In the genomic region with DNA sequence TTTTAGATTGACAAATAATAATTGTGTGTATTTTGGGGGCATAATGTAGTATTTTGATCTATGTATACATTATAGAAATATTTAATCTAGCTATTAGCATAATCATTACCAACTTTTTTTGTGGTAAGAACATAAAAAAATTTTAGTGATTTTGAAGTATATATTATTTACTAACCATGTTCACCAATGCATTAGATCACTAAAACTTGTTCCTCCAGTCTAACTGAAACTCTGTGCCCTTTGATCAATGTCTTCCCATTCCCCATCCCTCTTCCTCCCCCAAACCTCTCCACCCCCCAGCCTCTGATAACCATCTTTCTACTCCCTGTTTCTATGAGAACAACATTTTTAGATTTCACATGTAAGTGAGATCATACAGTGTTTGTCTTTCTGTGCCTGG, we compare ENCODE assay signal across 37 cellular contexts. TPM values are rescaled to one million over a fixed set of nuclear protein-coding genes. Genes with fewer than 3 reads are reported as not detected.
DNase-seq lines count a peak whose midpoint lies in the region; ATAC-seq, FAIRE-seq and TF ChIP-seq lines count a peak whose summit lies in the region.
"Had no signal": no experiment of that assay in that cellular context is flagged by ENCODE, and none has a peak within 500 bp of the region (broad histone marks: within the 10 kb centered on the region; RNA-seq: fewer than 3 reads in every experiment).

No MANE protein-coding gene starts in this region.

- H3K4me1 ChIP-seq in HepG2 (ENCODE audit: insufficient read depth, low read length): peaks cover 11% of the 10 kb centered on the region
- peaks cover 0 to 4% (median 0%) of the 10 kb centered on the region in 4 donors for H3K4me1 ChIP-seq in right lobe of liver
- no peaks in the 10 kb centered on the region for H3K4me1 ChIP-seq in K562 (replicated peaks in 1 of 2; ENCODE audit: control insufficient read depth in 2 of 2, insufficient read depth in 2 of 2, low read length in 2 of 2)
- peaks cover 3% of the 10 kb centered on the region for H3K4me1 ChIP-seq in endodermal cell (ENCODE audit: control insufficient read depth, insufficient read depth, low read length)
- H3K4me1 ChIP-seq: A549, BE2C had no signal

- H3K9ac ChIP-seq in HepG2 (ENCODE audit: insufficient read depth, low read depth, low read length) (no peak overlapping the region), K562 (ENCODE audit: insufficient read depth in 1 of 2, low read depth in 2 of 2, low read length in 2 of 2) (no peak overlapping the region), endodermal cell (ENCODE audit: extremely low read depth, low read length, poor library complexity, severe bottlenecking) (no peak overlapping the region)
- H3K9ac ChIP-seq: BLaER1; BLaER1 treated with 17β-estradiol and CSF1 and Interleukin-3, amounts not matched to agents 10 nM and 100 nM had no signal

- DNase-seq in HepG2 (ENCODE audit: low spot score) (no peak), right lobe of liver (no peak), K562 (ENCODE audit: extremely low read depth in 1 of 4, low spot score in 3 of 4) (no peak), type B pancreatic cell (ENCODE audit: extremely low spot score, unreplicated experiment) (no peak), NCI-H748 (lab: John Stamatoyannopoulos, UW; ENCODE audit: unreplicated experiment) (no peak), endodermal cell (no peak)
- DNase-seq: 8988T; ACHN; AML-193; BE2C; C1 segment of cervical spinal cord; Caco-2; Calu3; CD4-positive, alpha-beta memory T cell; CD4-positive, alpha-beta T cell; CD4-positive, CD25-positive, alpha-beta regulatory T cell; CD8-positive, alpha-beta memory T cell; CD8-positive, alpha-beta T cell; COR-L47; DMS 273 treated with DMSO at 0.1 percent for 48 hours; DMS153; DMS53; DMS79; DMS79 treated with DMSO at 0.1 percent for 48 hours; DND-41; EL had no signal

- H3K27me3 Mint-ChIP-seq in type B pancreatic cell (no peaks in the 10 kb centered on the region), endodermal cell (ENCODE audit: insufficient read depth) (no peaks in the 10 kb centered on the region)
- H3K27me3 Mint-ChIP-seq: B cell; CD4-positive, alpha-beta memory T cell; CD4-positive, alpha-beta T cell had no signal

- no peak for TF ChIP-seq RAD21 in HepG2 (CRISPR knock-in tag; IDR thresholded peaks at IDR 0.05)
- TF ChIP-seq RAD21 in K562 (CRISPR knock-in tag; conservative IDR thresholded peaks at IDR 0.05 in 1 of 2, IDR thresholded peaks at IDR 0.05 in 1 of 2): no peak

- intact Hi-C loops in HepG2 (cut with micrococcal nuclease; ENCODE audit: unreplicated experiment): no loop called here
- intact Hi-C loops in right lobe of liver (cut with DNase I): no loop called here
- intact Hi-C loops in K562 (cut with micrococcal nuclease): no loop called here

- H3K36me3 ChIP-seq in HepG2 (replicated peaks in 1 of 2; ENCODE audit: control insufficient read depth in 1 of 2, insufficient read depth in 2 of 2, low read length in 2 of 2) (no peaks in the 10 kb centered on the region), right lobe of liver (no peaks in the 10 kb centered on the region), K562 (ENCODE audit: control insufficient read depth, insufficient read depth, low read length) (no peaks in the 10 kb centered on the region), endodermal cell (ENCODE audit: control insufficient read depth, insufficient read depth, low read length) (no peaks in the 10 kb centered on the region)
- H3K36me3 ChIP-seq: BE2C had no signal

- in situ Hi-C loops in HepG2 (cut with HindIII; ENCODE audit: extremely low pct_ligation_motif_present, low pct_unique_long_range_greater_than_20kb) (no loop called here), K562 (cut with MboI) (no loop called here)

- no TSS peak for BruUV-seq in HepG2 (replicated peaks; lab: Mats Ljungman, UMichigan)
- BruUV-seq in K562 (replicated peaks; lab: Mats Ljungman, UMichigan): no TSS peak

- no peaks in the 10 kb centered on the region for H3K9me3 ChIP-seq in HepG2 (ENCODE audit: low read length)
- no peaks in the 10 kb centered on the region for H3K9me3 ChIP-seq in right lobe of liver
- no peaks in the 10 kb centered on the region for H3K9me3 ChIP-seq in K562 (replicated peaks; ENCODE audit: control insufficient read depth, insufficient read depth, low read depth, low read length)
- peaks cover 22% of the 10 kb centered on the region for H3K9me3 ChIP-seq in endodermal cell (ENCODE audit: control insufficient read depth, low read length)
- H3K9me3 ChIP-seq: A549, BE2C, Caco-2 had no signal

- H3K27ac Mint-ChIP-seq in type B pancreatic cell: no peak overlapping the region
- no peak overlapping the region for H3K27ac Mint-ChIP-seq in endodermal cell
- H3K27ac Mint-ChIP-seq: B cell; CD14-positive monocyte; CD4-positive, alpha-beta memory T cell; CD4-positive, alpha-beta T cell; CD4-positive, CD25-positive, alpha-beta regulatory T cell; CD8-positive, alpha-beta memory T cell; CD8-positive, alpha-beta T cell had no signal

- no peak overlapping the region for H2AFZ ChIP-seq in HepG2 (ENCODE audit: low read length)
- no peak overlapping the region for H2AFZ ChIP-seq in K562 (ENCODE audit: low read depth, low read length)

- ATAC-seq in HepG2 (no peak), right lobe of liver (no peak), K562 (no peak)
- ATAC-seq: A549; CD8-positive, alpha-beta T cell had no signal

- H3K36me3 Mint-ChIP-seq in type B pancreatic cell: peaks cover 5% of the 10 kb centered on the region
- peaks cover 32% of the 10 kb centered on the region for H3K36me3 Mint-ChIP-seq in endodermal cell (ENCODE audit: low read depth)

- peaks cover 9% of the 10 kb centered on the region for H3K9me3 Mint-ChIP-seq in type B pancreatic cell
- peaks cover 1% of the 10 kb centered on the region for H3K9me3 Mint-ChIP-seq in endodermal cell
- H3K9me3 Mint-ChIP-seq: CD4-positive, alpha-beta T cell; CD4-positive, CD25-positive, alpha-beta regulatory T cell; CD8-positive, alpha-beta memory T cell; CD8-positive, alpha-beta T cell had no signal

- TF ChIP-seq EP300 in HepG2 (IDR thresholded peaks at IDR 0.05; ENCODE audit: low read depth in 2 of 2, low read length in 2 of 2) (no peak), HepG2 (CRISPR knock-in tag; IDR thresholded peaks at IDR 0.05; ENCODE audit: borderline replicate concordance) (no peak), K562 (IDR thresholded peaks at IDR 0.05; ENCODE audit: low read length) (no peak)

- no peak overlapping the region for H3K4me2 ChIP-seq in HepG2 (ENCODE audit: low read depth, low read length)
- H3K4me2 ChIP-seq in K562 (ENCODE audit: insufficient read depth, low read length): no peak overlapping the region
- H3K4me2 ChIP-seq: A549; BLaER1; BLaER1 treated with 17β-estradiol and CSF1 and Interleukin-3, amounts not matched to agents 10 nM and 100 nM had no signal

- no peaks in the 10 kb centered on the region for H3K9me1 ChIP-seq in K562 (ENCODE audit: control insufficient read depth, insufficient read depth, low read length)

- POLR2A ChIA-PET in HepG2 (lab: Yijun Ruan, JAX): no interaction called here
- POLR2A ChIA-PET in K562 (lab: Yijun Ruan, JAX): no interaction called here

- no peaks in the 10 kb centered on the region for H3K79me2 ChIP-seq in HepG2 (ENCODE audit: insufficient read depth, low read length)
- no peaks in the 10 kb centered on the region for H3K79me2 ChIP-seq in K562 (ENCODE audit: control insufficient read depth, insufficient read depth, low read length)

- H3K4me3 ChIP-seq in HepG2 (replicated peaks in 1 of 3; ENCODE audit: insufficient read depth in 1 of 3, low read depth in 2 of 3, low read length in 3 of 3): no peak overlapping the region
- H3K4me3 ChIP-seq in right lobe of liver: no peak overlapping the region
- H3K4me3 ChIP-seq in K562: no peak overlapping the region
- no peak overlapping the region for H3K4me3 ChIP-seq in endodermal cell (ENCODE audit: low read length)
- H3K4me3 ChIP-seq: A549; BLaER1; BLaER1 treated with 17β-estradiol and CSF1 and Interleukin-3, amounts not matched to agents 10 nM and 100 nM had no signal

- H4K20me1 ChIP-seq in HepG2 (ENCODE audit: insufficient read depth, low read length) (no peaks in the 10 kb centered on the region), K562 (replicated peaks; ENCODE audit: control insufficient read depth, insufficient read depth, low read length) (no peaks in the 10 kb centered on the region)
- H4K20me1 ChIP-seq: BLaER1; BLaER1 treated with 17β-estradiol and CSF1 and Interleukin-3, amounts not matched to agents 10 nM and 100 nM had no signal

- no peak for FAIRE-seq in HepG2 (lab: Jason Lieb, UNC)
- FAIRE-seq in K562 (lab: Jason Lieb, UNC): no peak
- FAIRE-seq: A204.1, A549, D721Med had no signal

- no peaks in the 10 kb centered on the region for H3K27me3 ChIP-seq in HepG2 (ENCODE audit: control insufficient read depth in 1 of 2, insufficient read depth in 2 of 2, low read length in 2 of 2)
- no peaks in the 10 kb centered on the region for H3K27me3 ChIP-seq in right lobe of liver
- H3K27me3 ChIP-seq in K562 (ENCODE audit: control insufficient read depth in 2 of 2, insufficient read depth in 2 of 2, low read length in 2 of 2): no peaks in the 10 kb centered on the region
- H3K27me3 ChIP-seq in endodermal cell (ENCODE audit: control insufficient read depth, insufficient read depth, low read length, poor library complexity, severe bottlenecking): no peaks in the 10 kb centered on the region
- H3K27me3 ChIP-seq: BLaER1; BLaER1 treated with 17β-estradiol and CSF1 and Interleukin-3, amounts not matched to agents 10 nM and 100 nM had no signal

- no peak for TF ChIP-seq CTCF in HepG2 (CRISPR knock-in tag; IDR thresholded peaks at IDR 0.05)
- no peak for TF ChIP-seq CTCF in right lobe of liver (IDR thresholded peaks at IDR 0.05)
- TF ChIP-seq CTCF in K562 (IDR thresholded peaks at IDR 0.05 in 2 of 3, conservative IDR thresholded peaks at IDR 0.05 in 1 of 3; ENCODE audit: insufficient read depth in 2 of 3, low read depth in 1 of 3, low read length in 3 of 3): no peak
- TF ChIP-seq CTCF in type B pancreatic cell (conservative IDR thresholded peaks at IDR 0.05): no peak
- no peak for TF ChIP-seq CTCF in endodermal cell (conservative IDR thresholded peaks at IDR 0.05)

- TF ChIP-seq POLR2A in HepG2 (IDR thresholded peaks at IDR 0.05; ENCODE audit: insufficient read depth in 1 of 2, low read depth in 2 of 2, low read length in 2 of 2) (no peak), right lobe of liver (IDR thresholded peaks at IDR 0.05) (no peak), K562 (conservative IDR thresholded peaks at IDR 0.05) (no peak)

- H3K4me3 Mint-ChIP-seq in type B pancreatic cell (peak overlapping the region; percentile 4), endodermal cell (no peak overlapping the region)
- H3K4me3 Mint-ChIP-seq: B cell; CD14-positive monocyte; CD4-positive, alpha-beta memory T cell; CD4-positive, alpha-beta T cell; CD4-positive, CD25-positive, alpha-beta regulatory T cell; CD8-positive, alpha-beta memory T cell; CD8-positive, alpha-beta T cell had no signal

- H3K27ac ChIP-seq in HepG2 (ENCODE audit: extremely low read length, insufficient read depth, low read length) (no peak overlapping the region), right lobe of liver (no peak overlapping the region), K562 (ENCODE audit: extremely low read depth, low read depth, low read length) (no peak overlapping the region), endodermal cell (ENCODE audit: low read depth, low read length) (no peak overlapping the region)
- H3K27ac ChIP-seq: 22Rv1; A549; BLaER1; BLaER1 treated with 17β-estradiol and CSF1 and Interleukin-3, amounts not matched to agents 10 nM and 100 nM; C4-2B had no signal

- CTCF ChIA-PET in HepG2 (lab: Yijun Ruan, JAX; ENCODE audit: low intra/inter-chr PET ratio, low total read pairs): no interaction called here
- CTCF ChIA-PET in K562 (lab: Yijun Ruan, JAX; ENCODE audit: low intra/inter-chr PET ratio): no interaction called here

- H3K4me1 Mint-ChIP-seq in type B pancreatic cell (ENCODE audit: unreplicated experiment): no peaks in the 10 kb centered on the region
- peaks cover 13% of the 10 kb centered on the region for H3K4me1 Mint-ChIP-seq in endodermal cell
- H3K4me1 Mint-ChIP-seq: B cell; CD4-positive, alpha-beta memory T cell; CD4-positive, CD25-positive, alpha-beta regulatory T cell; CD8-positive, alpha-beta memory T cell had no signal

RNA-seq across cellular contexts. Expression of a gene that starts 8.5 kb away (rescaled TPM):
- 0.71 and 0.73 TPM in 2 replicates for total RNA-seq in HepG2 (2016; rRNA removed; fragmentation: Illumina TruSeq; extraction: Trizol)
- 0.81 and 1.1 TPM in 2 replicates for total RNA-seq in HepG2 (2016; cell fraction: cytosol; rRNA removed; fragmentation: Illumina TruSeq; extraction: Trizol; ENCODE audit: low read depth)
- 0.26 and 0.59 TPM in 2 replicates for total RNA-seq in HepG2 (2016; cell fraction: insoluble cytoplasmic fraction; rRNA removed; fragmentation: Illumina TruSeq; extraction: Trizol)
- total RNA-seq in HepG2 (2016; cell fraction: membrane; rRNA removed; fragmentation: Illumina TruSeq; extraction: Trizol): 0.49 and 0.79 TPM in 2 replicates
- 1.0 and 1.7 TPM in 2 replicates for total RNA-seq in HepG2 (2016; cell fraction: nucleus; rRNA removed; fragmentation: Illumina TruSeq; extraction: Trizol)
- polyA plus RNA-seq in HepG2 (2011; rRNA removed): 0.22 and 0.57 TPM in 2 replicates
- polyA plus RNA-seq in HepG2 (2011; cell fraction: cytosol; rRNA removed): 0.07 and 0.18 TPM in 2 replicates
- 0.11 and 0.40 TPM in 2 replicates for polyA plus RNA-seq in HepG2 (2011; cell fraction: nucleus; rRNA removed)
- 1.5 and 2.1 TPM in 2 replicates for polyA plus RNA-seq in HepG2 (2012)
- polyA plus RNA-seq in HepG2 (2016; cell fraction: cytosol; fragmentation: Illumina TruSeq; extraction: Trizol; ENCODE audit: low read depth): 0.23 TPM in 2 replicates
- 0.35 and 1.1 TPM in 2 replicates for polyA plus RNA-seq in HepG2 (2016; cell fraction: insoluble cytoplasmic fraction; fragmentation: Illumina TruSeq; extraction: Trizol; ENCODE audit: low read depth)
- polyA plus RNA-seq in HepG2 (2016; cell fraction: membrane; fragmentation: Illumina TruSeq; extraction: Trizol; ENCODE audit: low read depth): 0.29 and 0.30 TPM in 2 replicates
- 1.1 and 1.9 TPM in 2 replicates for polyA plus RNA-seq in HepG2 (2016; cell fraction: nucleus; fragmentation: Illumina TruSeq; extraction: Trizol; ENCODE audit: insufficient read depth, low read depth)
- 0.75 TPM in 1 of 2 replicates, not detected in the other for polyA minus RNA-seq in HepG2 (2011; rRNA and poly(A)+ RNA removed; ENCODE audit: low replicate concordance)
- polyA minus RNA-seq in HepG2 (2011; cell fraction: cytosol; rRNA and poly(A)+ RNA removed): not detected in 2 replicates
- polyA minus RNA-seq in HepG2 (2011; cell fraction: nucleus; rRNA and poly(A)+ RNA removed): 1.8 and 2.4 TPM in 2 replicates
- total RNA-seq in right lobe of liver: 1 to 10 TPM in 5 of 6 experiments, under 1 TPM in 1; 0.68 to 7.2 (median 3.2) TPM
- total RNA-seq in K562 (2011; cell fraction: chromatin; rRNA removed; ENCODE audit: low replicate concordance): 1.8 and 4.2 TPM in 2 replicates
- total RNA-seq in K562 (2011; cell fraction: nucleolus; rRNA removed): 0.66 TPM in 1 of 2 replicates, not detected in the other
- 1.1 and 2.4 TPM in 2 replicates for total RNA-seq in K562 (2011; cell fraction: nucleoplasm; rRNA removed)
- total RNA-seq in K562 (2014; rRNA removed): 1.3 and 3.1 TPM in 2 replicates
- total RNA-seq in K562 (2014; rRNA removed; fragmentation: Illumina TruSeq; extraction: Trizol): 1.3 TPM in 2 replicates
- 0.69 and 1.2 TPM in 2 replicates for total RNA-seq in K562 (2015; rRNA removed; fragmentation: Illumina TruSeq; extraction: Trizol)
- 1.0 and 2.6 TPM in 2 replicates for total RNA-seq in K562 (2021)
- polyA plus RNA-seq in K562 (2011; rRNA removed): 0.70 and 1.1 TPM in 2 replicates
- polyA plus RNA-seq in K562 (2011; cell fraction: cytosol; rRNA removed): 0.09 TPM in 1 of 2 replicates, not detected in the other
- 1.0 and 1.2 TPM in 2 replicates for polyA plus RNA-seq in K562 (2011; cell fraction: nucleus; rRNA removed)
- polyA plus RNA-seq in K562 (2012): 0.83 and 2.9 TPM in 2 replicates
- polyA plus RNA-seq in K562 (2014; fragmentation: Illumina TruSeq; extraction: Trizol): 0.95 and 1.2 TPM in 2 replicates
- polyA plus RNA-seq in K562 (2014; fragmentation: Nextera tagmentation; extraction: Ambion mirVana): under 1 TPM; 0.46 TPM
- polyA plus RNA-seq in K562 (2014; rRNA removed): 0.32 and 2.7 TPM in 2 replicates
- 1.6 and 2.1 TPM in 2 replicates for polyA minus RNA-seq in K562 (2011; rRNA and poly(A)+ RNA removed)
- not detected in 2 replicates for polyA minus RNA-seq in K562 (2011; cell fraction: cytosol; rRNA and poly(A)+ RNA removed)
- 0.67 and 1.4 TPM in 2 replicates for polyA minus RNA-seq in K562 (2011; cell fraction: nucleus; rRNA and poly(A)+ RNA removed)
- 4.4 and 7.1 TPM in 2 replicates for total RNA-seq in type B pancreatic cell (ENCODE audit: low replicate concordance)
- 1 to 10 TPM; 4.3 to 8.9 TPM for total RNA-seq in endodermal cell
- 0.89 TPM for polyA plus RNA-seq in endodermal cell (2013, experiment 1 of 2)
- 0.99 TPM for polyA plus RNA-seq in endodermal cell (2013, experiment 2 of 2)
- total RNA-seq: A172, A673 had no signal
